In genomic region chr2:58065248-58065647, GRCh38 we compare ENCODE assay signal across 36 cellular contexts.
"Had no signal": no experiment of that assay in that cellular context is flagged by ENCODE, and none has a peak within 500 bp of the region (broad histone marks: within the 10 kb centered on the region; RNA-seq: fewer than 3 reads in every experiment).

No MANE protein-coding gene starts in this region.

- H3K4me3 Mint-ChIP-seq: activated B cell treated with CpG ODN at 0.5 μM for 24 hours; activated CD8-positive, alpha-beta T cell treated with anti-CD3 and anti-CD28 coated beads for 36 hours; activated naive CD4-positive, alpha-beta T cell treated with anti-CD3 and anti-CD28 coated beads, Interleukin-2, amount 10 ng/mL, durations not matched to agents 7 days and 5 days; activated naive CD8-positive, alpha-beta T cell treated with anti-CD3 and anti-CD28 coated beads, Interleukin-2, amount 10 ng/mL, durations not matched to agents 7 days and 5 days; activated T-helper 1 cell treated with anti-CD3 and anti-CD28 coated beads, Interleukin-12 subunit alpha, Interleukin-12 subunit beta, Interleukin-2, Interleukin-4 antibody, amounts not matched to agents 30 ng/mL and 10 ng/mL and 1 ng/mL, durations not matched to agents 14 hours and 24 hours and 36 hours; brain; dendritic cell treated with granulocyte-macrophage colony-stimulating factor and Interleukin-4, amounts not matched to agents 40 ng/mL and 50 ng/mL, for 4 days; endodermal cell; T-helper 17 cell; T-helper 2 cell treated with Interferon-gamma antibody and Interleukin-4, amounts not matched to agents 5 μg/mL and 100 μg/mL, for 36 hours had no signal

- H3K4me1 Mint-ChIP-seq: brain had no signal

- ATAC-seq: activated CD4-positive, CD25-positive, alpha-beta regulatory T cell treated with anti-CD3 and anti-CD28 coated beads, Interleukin-2, amount 50 U/mL, for 24 hours; activated CD8-positive, alpha-beta T cell treated with anti-CD3 and anti-CD28 coated beads for 36 hours; activated naive CD4-positive, alpha-beta T cell treated with anti-CD3 and anti-CD28 coated beads, Interleukin-2, amount 50 U/mL, for 72 hours; esophagus mucosa; foreskin keratinocyte; gastrocnemius medialis; heart left ventricle; T-helper 17 cell had no signal

- H3K9me3 Mint-ChIP-seq: activated naive CD4-positive, alpha-beta T cell treated with anti-CD3 and anti-CD28 coated beads, Interleukin-2, amount 10 ng/mL, durations not matched to agents 7 days and 5 days; activated naive CD4-positive, alpha-beta T cell treated with anti-CD3 and anti-CD28 coated beads, Interleukin-2, amount 50 U/mL, for 72 hours; activated T-helper 1 cell treated with anti-CD3 and anti-CD28 coated beads, Interleukin-12 subunit alpha, Interleukin-12 subunit beta, Interleukin-2, Interleukin-4 antibody, amounts not matched to agents 30 ng/mL and 10 ng/mL and 1 ng/mL, durations not matched to agents 14 hours and 24 hours and 36 hours; dendritic cell treated with granulocyte-macrophage colony-stimulating factor and Interleukin-4, amounts not matched to agents 40 ng/mL and 50 ng/mL, for 4 days; endodermal cell; T-helper 2 cell treated with Interferon-gamma antibody and Interleukin-4, amounts not matched to agents 5 μg/mL and 100 μg/mL, for 36 hours had no signal

- H3K27ac ChIP-seq: ascending aorta, breast epithelium, cardiac muscle cell, coronary artery, foreskin keratinocyte, gastrocnemius medialis, heart left ventricle, WERI-Rb-1 had no signal

- H3K27ac Mint-ChIP-seq: activated B cell treated with CpG ODN at 0.5 μM for 24 hours; activated CD8-positive, alpha-beta T cell treated with anti-CD3 and anti-CD28 coated beads for 36 hours; activated naive CD4-positive, alpha-beta T cell treated with anti-CD3 and anti-CD28 coated beads, Interleukin-2, amount 10 ng/mL, durations not matched to agents 7 days and 5 days; activated naive CD4-positive, alpha-beta T cell treated with anti-CD3 and anti-CD28 coated beads, Interleukin-2, amount 50 U/mL, for 72 hours; activated naive CD8-positive, alpha-beta T cell treated with anti-CD3 and anti-CD28 coated beads, Interleukin-2, amount 10 ng/mL, durations not matched to agents 7 days and 5 days; activated T-helper 1 cell treated with anti-CD3 and anti-CD28 coated beads, Interleukin-12 subunit alpha, Interleukin-12 subunit beta, Interleukin-2, Interleukin-4 antibody, amounts not matched to agents 30 ng/mL and 10 ng/mL and 1 ng/mL, durations not matched to agents 14 hours and 24 hours and 36 hours; activated T-helper 2 cell treated with anti-CD3 and anti-CD28 coated beads, Interferon-gamma antibody, Interleukin-2, Interleukin-4, amounts not matched to agents 10 μg/mL and 5 μg/mL and 100 μg/mL, durations not matched to agents 14 hours and 24 hours and 36 hours; brain; dendritic cell treated with granulocyte-macrophage colony-stimulating factor and Interleukin-4, amounts not matched to agents 40 ng/mL and 50 ng/mL, for 4 days; endodermal cell; T-helper 17 cell; T-helper 2 cell treated with Interferon-gamma antibody and Interleukin-4, amounts not matched to agents 5 μg/mL and 100 μg/mL, for 36 hours had no signal

- H3K36me3 ChIP-seq: breast epithelium, cardiac muscle cell, gastrocnemius medialis, WERI-Rb-1 had no signal

- H3K9me3 ChIP-seq: ascending aorta, breast epithelium, gastrocnemius medialis had no signal

- H3K4me3 ChIP-seq: ascending aorta, breast epithelium, cardiac muscle cell, coronary artery, dorsolateral prefrontal cortex, gastrocnemius medialis, heart left ventricle had no signal

- H3K27me3 Mint-ChIP-seq: activated B cell treated with CpG ODN at 0.5 μM for 24 hours; activated CD8-positive, alpha-beta T cell treated with anti-CD3 and anti-CD28 coated beads for 36 hours; activated naive CD4-positive, alpha-beta T cell treated with anti-CD3 and anti-CD28 coated beads, Interleukin-2, amount 10 ng/mL, durations not matched to agents 7 days and 5 days; activated naive CD8-positive, alpha-beta T cell treated with anti-CD3 and anti-CD28 coated beads, Interleukin-2, amount 10 ng/mL, durations not matched to agents 7 days and 5 days; brain; dendritic cell treated with granulocyte-macrophage colony-stimulating factor and Interleukin-4, amounts not matched to agents 40 ng/mL and 50 ng/mL, for 4 days; T-helper 17 cell had no signal

- DNase-seq: activated B cell treated with CpG ODN at 0.5 μM for 24 hours; activated CD4-positive, alpha-beta T cell treated with anti-CD3 and anti-CD28 coated beads for 48 hours; activated CD4-positive, alpha-beta T cell treated with anti-CD3 and anti-CD28 coated beads, Interleukin-2, amount 50 U/mL, for 1 hour; activated CD4-positive, alpha-beta T cell treated with anti-CD3 and anti-CD28 coated beads, Interleukin-2, amount 50 U/mL, for 48 hours; activated CD8-positive, alpha-beta memory T cell treated with anti-CD3 and anti-CD28 coated beads for 24 hours; activated CD8-positive, alpha-beta T cell treated with anti-CD3 and anti-CD28 coated beads for 36 hours; activated gamma-delta T cell; activated naive CD4-positive, alpha-beta T cell; activated naive CD4-positive, alpha-beta T cell treated with anti-CD3 and anti-CD28 coated beads, Interleukin-2, amount 10 ng/mL, durations not matched to agents 7 days and 5 days; activated naive CD8-positive, alpha-beta T cell treated with anti-CD3 and anti-CD28 coated beads, Interleukin-2, amount 10 ng/mL, durations not matched to agents 7 days and 5 days; activated T-cell treated with anti-CD3 and anti-CD28 coated beads, Interleukin-2, amount 50 U/mL, for 1 hour; activated T-cell treated with anti-CD3 and anti-CD28 coated beads, Interleukin-2, amount 50 U/mL, for 48 hours; central memory CD4-positive, alpha-beta T cell; cerebellar nuclear complex; dorsolateral prefrontal cortex; effector memory CD4-positive, alpha-beta T cell; endodermal cell; foreskin keratinocyte; gastrocnemius medialis; glutamatergic neuron; heart left ventricle; T-helper 17 cell; T1000; WERI-Rb-1 had no signal

- H3K27me3 ChIP-seq: ascending aorta, breast epithelium, cardiac muscle cell, dorsolateral prefrontal cortex, foreskin keratinocyte, gastrocnemius medialis, heart left ventricle had no signal

- H3K4me1 ChIP-seq: ascending aorta, breast epithelium, foreskin keratinocyte had no signal
